In the genomic region with DNA sequence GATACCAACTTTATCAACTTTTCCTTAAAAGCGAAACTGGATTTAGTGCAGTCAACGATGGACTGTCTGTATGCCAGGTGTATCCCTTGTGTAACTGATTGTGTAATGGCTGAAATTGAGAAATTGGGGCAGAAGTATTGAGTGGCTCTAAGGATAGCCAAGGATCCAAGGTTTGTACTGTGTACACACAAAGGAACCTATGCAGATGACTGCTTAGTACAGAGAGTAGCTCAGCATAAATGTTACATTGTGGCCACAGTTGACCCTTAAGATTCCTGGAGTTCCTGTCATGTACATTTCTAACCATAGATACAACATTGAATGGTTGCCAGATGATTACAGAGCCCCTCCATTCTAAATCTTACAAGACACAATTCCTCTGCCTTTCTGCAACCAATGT, we compare ENCODE assay signal across 23 cellular contexts. TPM values are rescaled to one million over a fixed set of nuclear protein-coding genes. Genes with fewer than 3 reads are reported as not detected.
DNase-seq lines count a peak whose midpoint lies in the region; ATAC-seq and TF ChIP-seq lines count a peak whose summit lies in the region.
"Had no signal": no experiment of that assay in that cellular context is flagged by ENCODE, and none has a peak within 500 bp of the region (broad histone marks: within the 10 kb centered on the region; RNA-seq: fewer than 3 reads in every experiment).

No MANE protein-coding gene starts in this region.

- H3K18ac ChIP-seq in mesenchymal stem cell (ENCODE audit: low read depth in 1 of 2, low read length in 2 of 2), result no peak overlapping the region

- H4K20me1 ChIP-seq in PC-9 (ENCODE audit: insufficient read depth), result no peaks in the 10 kb centered on the region

- no peak overlapping the region for H3K4ac ChIP-seq in mesenchymal stem cell (ENCODE audit: low read depth in 1 of 2, low read length in 2 of 2)

- no peak overlapping the region for H3K14ac ChIP-seq in mesenchymal stem cell (ENCODE audit: low read length in 2 of 2)

- DNase-seq in AG04450 (ENCODE audit: low read depth, low spot score) (peak; percentile 37), PC-9 (peak in 1 of 2 experiments; percentile 54), epithelial cell of esophagus (ENCODE audit: low read depth) (peak; percentile 15), mesenchymal stem cell (peak; percentile 69), adrenal gland (no peak), erythroblast (lab: John Stamatoyannopoulos, UW) (no peak), islet precursor cell (no peak)
- DNase-seq: activated CD4-positive, alpha-beta memory T cell treated with anti-CD3 and anti-CD28 coated beads, Interleukin-2, amount 10 ng/mL, durations not matched to agents 7 days and 5 days; activated T-cell treated with anti-CD3 and anti-CD28 coated beads, Interleukin-2, amount 50 U/mL, for 48 hours; DMS153; dorsolateral prefrontal cortex; GOT3; MV-4-11; NCI-H2081; NCI-H524; SIG-M5; stimulated activated naive CD4-positive, alpha-beta T cell; tibial artery had no signal

- H3K4me1 ChIP-seq in PC-9 (replicated peaks; ENCODE audit: insufficient read depth) (peaks cover 3% of the 10 kb centered on the region; the same call in 1 of the 2 replicates), mesenchymal stem cell (ENCODE audit: control insufficient read depth, insufficient read depth, low read depth, low read length) (peaks cover 1% of the 10 kb centered on the region), adrenal gland (replicated peaks in 1 of 2) (no peaks in the 10 kb centered on the region)
- H3K4me1 ChIP-seq: tibial artery had no signal

- H3K23ac ChIP-seq in mesenchymal stem cell (ENCODE audit: low read length in 2 of 2), result no peak overlapping the region

- no TSS peak for BruUV-seq in PC-9 (replicated peaks; lab: Mats Ljungman, UMichigan)

- peaks cover 12% of the 10 kb centered on the region for H3K79me1 ChIP-seq in mesenchymal stem cell (replicated peaks; ENCODE audit: low read length, poor library complexity, severe bottlenecking)

- H3K9ac ChIP-seq in mesenchymal stem cell (ENCODE audit: low read length), result no peak overlapping the region

- H3K4me3 ChIP-seq in AG04450 (ENCODE audit: low read depth, low read length) (no peak overlapping the region), PC-9 (no peak overlapping the region), epithelial cell of esophagus (ENCODE audit: low read length) (no peak overlapping the region), mesenchymal stem cell (ENCODE audit: insufficient read depth in 1 of 2, low read depth in 1 of 2, low read length in 2 of 2) (peak overlapping the region in 1 of 2 experiments; percentile 64), adrenal gland (no peak overlapping the region)
- H3K4me3 ChIP-seq: cardiac muscle cell, dorsolateral prefrontal cortex, hepatocyte, tibial artery had no signal

- no peak overlapping the region for H2BK15ac ChIP-seq in mesenchymal stem cell (ENCODE audit: low read depth, poor library complexity, severe bottlenecking)

- H4K91ac ChIP-seq in mesenchymal stem cell (ENCODE audit: low read length), result no peak overlapping the region

- intact Hi-C loops in PC-9 (cut with micrococcal nuclease; ENCODE audit: unreplicated experiment), result no loop called here
- intact Hi-C loops in adrenal gland (cut with DNase I), result no loop called here

- POLR2A ChIA-PET in AG04450 (lab: Yijun Ruan, JAX), result no interaction called here
- POLR2A ChIA-PET in PC-9 (lab: Charles Lee; ENCODE audit: unreplicated experiment), result no interaction called here

- H3K79me2 ChIP-seq in PC-9 (ENCODE audit: low read depth), result no peaks in the 10 kb centered on the region

- H2BK12ac ChIP-seq in mesenchymal stem cell (ENCODE audit: low read length in 2 of 2), result no peak overlapping the region

- H3K4me2 ChIP-seq in PC-9 (peak overlapping the region; percentile 13; the same call in 1 of the 2 replicates), mesenchymal stem cell (ENCODE audit: low read length, poor library complexity, severe bottlenecking) (no peak overlapping the region)
- H3K4me2 ChIP-seq: hepatocyte had no signal

- no peaks in the 10 kb centered on the region for H3F3A ChIP-seq in PC-9 (ENCODE audit: insufficient read depth, low read depth)

- no peak overlapping the region for H2AK5ac ChIP-seq in mesenchymal stem cell (ENCODE audit: low read length, severe bottlenecking)

- H2BK5ac ChIP-seq in mesenchymal stem cell (ENCODE audit: low read depth, low read length, poor library complexity, severe bottlenecking), result no peak overlapping the region

- WGBS in mesenchymal stem cell, result 90% methylated on average over 2 of the region's 2 CpGs
- WGBS in adrenal gland, 4 donors, result 73 to 78% (median 75%) methylated on average over 2 of the region's 2 CpGs

- no peaks in the 10 kb centered on the region for H3K9me2 ChIP-seq in PC-9 (ENCODE audit: insufficient read depth)

- CTCF ChIA-PET in AG04450 (lab: Charles Lee), result interaction anchor here (0.6 kb wide), 1 partner anchor 74 kb away, joined by 4 read pairs; no protein-coding TSS in a partner anchor
- CTCF ChIA-PET in PC-9 (lab: Charles Lee), result no interaction called here

- no peak for TF ChIP-seq CTCF in AG04450 (IDR thresholded peaks at IDR 0.05; ENCODE audit: low read depth, low read length)
- TF ChIP-seq CTCF in PC-9 (conservative IDR thresholded peaks at IDR 0.05), result no peak
- TF ChIP-seq CTCF in epithelial cell of esophagus (IDR thresholded peaks at IDR 0.05; ENCODE audit: insufficient read depth, low read depth, low read length, missing control alignments), result no peak
- no peak for TF ChIP-seq CTCF in adrenal gland (IDR thresholded peaks at IDR 0.05)

- no peak overlapping the region for H4K8ac ChIP-seq in mesenchymal stem cell (ENCODE audit: low read length)

- H3K27me3 ChIP-seq in AG04450 (ENCODE audit: control insufficient read depth, insufficient read depth, low read length) (no peaks in the 10 kb centered on the region), PC-9 (ENCODE audit: insufficient read depth, low read depth) (no peaks in the 10 kb centered on the region), mesenchymal stem cell (ENCODE audit: control insufficient read depth in 1 of 2, insufficient read depth in 1 of 2, low read length in 2 of 2) (no peaks in the 10 kb centered on the region), adrenal gland (no peaks in the 10 kb centered on the region)
- H3K27me3 ChIP-seq: cardiac muscle cell, dorsolateral prefrontal cortex, hepatocyte, tibial artery had no signal

- H2BK120ac ChIP-seq in mesenchymal stem cell (ENCODE audit: low read depth, low read length), result no peak overlapping the region

- H3K36me3 ChIP-seq in PC-9 (ENCODE audit: low read depth) (no peaks in the 10 kb centered on the region), mesenchymal stem cell (ENCODE audit: control insufficient read depth in 1 of 2, insufficient read depth in 2 of 2, low read depth in 1 of 2, low read length in 2 of 2) (peaks cover 0 to 3% of the 10 kb centered on the region in 2 experiments), adrenal gland (replicated peaks in 1 of 2) (no peaks in the 10 kb centered on the region)
- H3K36me3 ChIP-seq: cardiac muscle cell had no signal

- no peak for TF ChIP-seq POLR2A in adrenal gland (IDR thresholded peaks at IDR 0.05)
- TF ChIP-seq POLR2A in erythroblast (IDR thresholded peaks at IDR 0.05; ENCODE audit: low read length), result no peak

- H2AFZ ChIP-seq in PC-9 (no peak overlapping the region), mesenchymal stem cell (ENCODE audit: low read depth, low read length) (no peak overlapping the region)
- H2AFZ ChIP-seq: hepatocyte had no signal

- H3K27ac ChIP-seq in AG04450 (ENCODE audit: low read depth, low read length), result no peak overlapping the region
- no peak overlapping the region for H3K27ac ChIP-seq in PC-9
- H3K27ac ChIP-seq in mesenchymal stem cell (ENCODE audit: low read length, poor library complexity, severe bottlenecking), result no peak overlapping the region
- H3K27ac ChIP-seq in adrenal gland, result no peak overlapping the region
- H3K27ac ChIP-seq: cardiac muscle cell, dorsolateral prefrontal cortex, hepatocyte, tibial artery had no signal

- H3K9me3 ChIP-seq in AG04450 (ENCODE audit: control insufficient read depth, insufficient read depth, low read length) (no peaks in the 10 kb centered on the region), PC-9 (ENCODE audit: insufficient read depth, low read depth) (no peaks in the 10 kb centered on the region), mesenchymal stem cell (ENCODE audit: control insufficient read depth, low read length) (peaks cover 5% of the 10 kb centered on the region), adrenal gland (replicated peaks in 1 of 3) (no peaks in the 10 kb centered on the region)

- no peak for ATAC-seq in HG02840 (IDR thresholded peaks at IDR 0.05; ENCODE audit: low FRiP score, unreplicated experiment)
- ATAC-seq: esophagus mucosa, WTC11 had no signal

RNA-seq across cellular contexts. Expression of gene CCDC126, which starts 25.3 kb away (rescaled TPM):
- 5.7 and 7.6 TPM in 2 replicates for polyA plus RNA-seq in AG04450 (2011; rRNA removed)
- polyA minus RNA-seq in AG04450 (2011; rRNA and poly(A)+ RNA removed), result 2.7 and 7.5 TPM in 2 replicates
- total RNA-seq in PC-9 (2021), result 5.9 and 6.2 TPM in 2 replicates
- polyA plus RNA-seq in mesenchymal stem cell (2013, experiment 1 of 2), result 13.0 TPM
- polyA plus RNA-seq in mesenchymal stem cell (2013, experiment 2 of 2), result 12.2 TPM
- total RNA-seq in adrenal gland, result 10 to 100 TPM in 5 of 8 donors, 1 to 10 TPM in 3; 7.9 to 14.4 (median 10.9) TPM
- polyA plus RNA-seq in adrenal gland, result 10 to 100 TPM in 1 of 3 donors, 1 to 10 TPM in 2; 1.7 to 12.4 (median 2.8) TPM

RNA-seq across cellular contexts. Expression of gene FAM221A, which starts 57.5 kb away (rescaled TPM):
- polyA plus RNA-seq in AG04450 (2011; rRNA removed), result 3.1 and 3.5 TPM in 2 replicates
- polyA minus RNA-seq in AG04450 (2011; rRNA and poly(A)+ RNA removed), result 3.4 and 3.5 TPM in 2 replicates
- 2.4 and 3.6 TPM in 2 replicates for total RNA-seq in PC-9 (2021)
- polyA plus RNA-seq in mesenchymal stem cell (2013, experiment 1 of 2), result 1.0 TPM
- polyA plus RNA-seq in mesenchymal stem cell (2013, experiment 2 of 2), result 1.4 TPM
- total RNA-seq in adrenal gland, result 1 to 10 TPM; 1.3 to 4.9 (median 4.0) TPM
- polyA plus RNA-seq in adrenal gland, result 1 to 10 TPM; 4.3 to 5.6 (median 5.2) TPM

Comparison
In these comparisons a context has a peak if more than half of its experiments do, and no peak if none do; other contexts are left out.
1. DNase-seq: peak in AG04450 (single experiment), epithelial cell of esophagus (single experiment) and mesenchymal stem cell (single experiment); none in adrenal gland (0 of 7), erythroblast (0 of 2) and islet precursor cell (single experiment).